ENCODE assay signal across 6 cellular contexts in genomic region chr12:55718020-55718419, GRCh38. TPM values are rescaled to one million over a fixed set of nuclear protein-coding genes. Genes with fewer than 3 reads are reported as not detected.
DNase-seq lines count a peak whose midpoint lies in the region; ATAC-seq and TF ChIP-seq lines count a peak whose summit lies in the region.

No MANE protein-coding gene starts in this region.

- peak overlapping the region; percentile 70 for H3K27ac Mint-ChIP-seq in osteocyte (ENCODE audit: unreplicated experiment)

- TF ChIP-seq POLR2A in breast epithelium (IDR thresholded peaks at IDR 0.05) = no peak

- H3K27me3 Mint-ChIP-seq in osteocyte (ENCODE audit: unreplicated experiment) = peaks cover 2% of the 10 kb centered on the region

- H3K4me3 Mint-ChIP-seq in osteocyte (ENCODE audit: unreplicated experiment) = peak overlapping the region; percentile 47

- H3K36me3 Mint-ChIP-seq in osteocyte (ENCODE audit: unreplicated experiment) = no peaks in the 10 kb centered on the region

- intact Hi-C loops in breast epithelium (cut with DNase I; ENCODE audit: low total_unique reads) = no loop called here

- peaks cover 51% of the 10 kb centered on the region for H3K4me1 Mint-ChIP-seq in osteocyte (ENCODE audit: unreplicated experiment)

- H3K4me3 ChIP-seq in HUES48 (ENCODE audit: low read depth, low read length) (peak overlapping the region; percentile 94), breast epithelium (no peak overlapping the region)

- H3K27me3 ChIP-seq in HUES48 (ENCODE audit: control insufficient read depth, insufficient read depth, low read length) (no peaks in the 10 kb centered on the region), breast epithelium (no peaks in the 10 kb centered on the region)

- H3K9me3 ChIP-seq in HUES48 (ENCODE audit: control insufficient read depth, insufficient read depth, low read length) (no peaks in the 10 kb centered on the region), breast epithelium (no peaks in the 10 kb centered on the region)

- no peaks in the 10 kb centered on the region for H3K9me3 Mint-ChIP-seq in osteocyte (ENCODE audit: unreplicated experiment)

- H3K4me1 ChIP-seq in HUES48 (ENCODE audit: control insufficient read depth, insufficient read depth, low read length) = peaks cover 21% of the 10 kb centered on the region
- H3K4me1 ChIP-seq in breast epithelium = peaks cover 16 to 24% of the 10 kb centered on the region in 2 donors

- peaks cover 3% of the 10 kb centered on the region; the same call in 1 of the 2 replicates for H3K36me3 ChIP-seq in HUES48 (ENCODE audit: control insufficient read depth, insufficient read depth, low read length)
- no peaks in the 10 kb centered on the region for H3K36me3 ChIP-seq in breast epithelium

- H3K27ac ChIP-seq in HUES48 (ENCODE audit: low read depth, low read length) (peak overlapping the region; percentile 99), breast epithelium (peak overlapping the region; percentile 96 to 97)

- peak in 1 of 2 donors; percentile 64 for DNase-seq in breast epithelium (ENCODE audit: low spot score in 2 of 2)
- no peak for DNase-seq in osteocyte (ENCODE audit: extremely low spot score, unreplicated experiment)
- no peak for DNase-seq in epidermal melanocyte (ENCODE audit: insufficient read length, low spot score)
- no peak for DNase-seq in AG08396 (ENCODE audit: low spot score)

- no peak for TF ChIP-seq CTCF in breast epithelium (IDR thresholded peaks at IDR 0.05)
- no peak for TF ChIP-seq CTCF in osteocyte (IDR thresholded peaks at IDR 0.05)

- no peak for ATAC-seq in GM19023 (IDR thresholded peaks at IDR 0.05; ENCODE audit: unreplicated experiment)

- H3K9ac ChIP-seq in HUES48 (ENCODE audit: low read depth, low read length) = no peak overlapping the region; the same call in 1 of the 2 replicates

RNA-seq across cellular contexts. Expression of gene RDH5, which starts 2.2 kb away (rescaled TPM):
- total RNA-seq in breast epithelium (10 to 100 TPM; 18.9 to 90.9 (median 21.6) TPM), osteocyte (4.1 and 5.9 TPM in 2 replicates)

RNA-seq across cellular contexts. Expression of gene BLOC1S1, which starts 2.2 kb away (rescaled TPM):
- total RNA-seq in breast epithelium (100 to 1,000 TPM; 141 to 238 (median 162) TPM), osteocyte (99.4 and 103 TPM in 2 replicates)

RNA-seq across cellular contexts. Expression of gene ITGA7, which starts 10.3 kb away (rescaled TPM):
- total RNA-seq in breast epithelium (100 to 1,000 TPM in 1 of 3 donors, 10 to 100 TPM in 2; 20.5 to 190 (median 33.1) TPM), osteocyte (5.1 and 5.7 TPM in 2 replicates)

RNA-seq across cellular contexts. Expression of gene CD63, which starts 10.8 kb away (rescaled TPM):
- total RNA-seq in breast epithelium = 100 to 1,000 TPM; 540 to 910 (median 777) TPM
- total RNA-seq in osteocyte = 1,511 and 1,600 TPM in 2 replicates

RNA-seq across cellular contexts. Expression of gene GDF11, which starts 24.9 kb away (rescaled TPM):
- total RNA-seq in breast epithelium = 1 to 10 TPM in 1 of 3 donors, under 1 TPM in 2; 0.64 to 1.6 (median 0.88) TPM
- total RNA-seq in osteocyte = 11.6 and 14.0 TPM in 2 replicates
